Comparison of ENCODE assay signal across 24 cellular contexts in genomic region chr17:64336760-64337413, GRCh38. TPM values are rescaled to one million over a fixed set of nuclear protein-coding genes. Genes with fewer than 3 reads are reported as not detected.
A peak's percentile ranks its signal among the peaks of the same experiment; 100 is the strongest.
DNase-seq lines count a peak whose midpoint lies in the region; ATAC-seq and TF ChIP-seq lines count a peak whose summit lies in the region.
"Had no signal": no experiment of that assay in that cellular context is flagged by ENCODE, and none has a peak within 500 bp of the region (broad histone marks: within the 10 kb centered on the region; RNA-seq: fewer than 3 reads in every experiment).

No MANE protein-coding gene starts in this region.

- intact Hi-C loops in heart right ventricle (cut with DNase I), result no loop called here
- intact Hi-C loops in lower lobe of right lung (cut with DNase I), result no loop called here
- intact Hi-C loops in vagina (cut with DNase I), result no loop called here
- intact Hi-C loops in uterus (cut with DNase I; ENCODE audit: low total_unique reads), result no loop called here

- ATAC-seq in heart right ventricle (no peak), WTC11 (peak; percentile 73), lower lobe of right lung (no peak), HG02852 (IDR thresholded peaks at IDR 0.05; ENCODE audit: unreplicated experiment) (no peak)
- ATAC-seq: effector memory CD8-positive, alpha-beta T cell; stimulated activated naive CD8-positive, alpha-beta T cell treated with anti-CD3 and anti-CD28 coated beads, Interleukin-15, Interleukin-2, amounts not matched to agents 100 U/mL and 50 U/mL, for 24 hours had no signal

- H3K36me3 ChIP-seq in heart right ventricle (peaks cover 0 to 64% (median 0%) of the 10 kb centered on the region in 9 donors), right atrium auricular region (no peaks in the 10 kb centered on the region), lower lobe of right lung (peaks cover 39% of the 10 kb centered on the region), vagina (no peaks in the 10 kb centered on the region), uterus (no peaks in the 10 kb centered on the region)

- H3K27ac ChIP-seq in heart right ventricle (peak overlapping the region in 9 of 10 donors; percentile 10 to 95 (median 86)), right atrium auricular region (peak overlapping the region in 1 of 2 donors; percentile 24), lower lobe of right lung (peak overlapping the region; percentile 67), vagina (peak overlapping the region; percentile 85), uterus (peak overlapping the region in 1 of 2 donors; percentile 45)
- H3K27ac ChIP-seq: hepatocyte, KMS-11 had no signal

- H3K9me3 Mint-ChIP-seq in WTC11, result no peaks in the 10 kb centered on the region
- H3K9me3 Mint-ChIP-seq: effector memory CD8-positive, alpha-beta T cell; T-helper 1 cell treated with Interleukin-12 subunit alpha and Interleukin-12 subunit beta and Interleukin-4 antibody, amounts not matched to agents 30 μg/mL and 1 μg/mL, for 36 hours; type B pancreatic cell had no signal

- no peak overlapping the region; the same call in 1 of the 2 replicates for H3K27ac Mint-ChIP-seq in WTC11
- H3K27ac Mint-ChIP-seq: T-helper 1 cell treated with Interleukin-12 subunit alpha and Interleukin-12 subunit beta and Interleukin-4 antibody, amounts not matched to agents 30 μg/mL and 1 μg/mL, for 36 hours; type B pancreatic cell had no signal

- 75 to 81% methylated on average over 7 of the region's 7 CpGs for WGBS in heart right ventricle, 2 donors

- H3K4me3 Mint-ChIP-seq in WTC11, result no peak overlapping the region
- H3K4me3 Mint-ChIP-seq: effector memory CD8-positive, alpha-beta T cell; T-helper 1 cell treated with Interleukin-12 subunit alpha and Interleukin-12 subunit beta and Interleukin-4 antibody, amounts not matched to agents 30 μg/mL and 1 μg/mL, for 36 hours; type B pancreatic cell had no signal

- DNase-seq in heart right ventricle (no peak), right atrium auricular region (ENCODE audit: low spot score) (no peak), WTC11 (ENCODE audit: low spot score) (peak; percentile 76), lower lobe of right lung (no peak), vagina (ENCODE audit: extremely low spot score in 2 of 2) (no peak), uterus (no peak)
- DNase-seq in activated effector memory CD4-positive, alpha-beta T cell treated with anti-CD3 and anti-CD28 coated beads, Interleukin-2, amount 50 U/mL, for 16 hours, result no peak
- DNase-seq: activated CD8-positive, alpha-beta memory T cell treated with anti-CD3 and anti-CD28 coated beads for 24 hours; amniotic stem cell; central memory CD4-positive, alpha-beta T cell; COR-L47; effector memory CD8-positive, alpha-beta T cell; NCI-H1048; NCI-H2029; NCI-H510A; nucleus accumbens; retina; stimulated activated naive CD8-positive, alpha-beta T cell treated with anti-CD3 and anti-CD28 coated beads, Interleukin-15, Interleukin-2, amounts not matched to agents 100 U/mL and 50 U/mL, for 24 hours had no signal

- TF ChIP-seq POLR2A in vagina (IDR thresholded peaks at IDR 0.05), result no peak
- TF ChIP-seq POLR2A in uterus (IDR thresholded peaks at IDR 0.05), result no peak

- H3K4me3 ChIP-seq in heart right ventricle (no peak overlapping the region), right atrium auricular region (no peak overlapping the region), lower lobe of right lung (no peak overlapping the region), vagina (no peak overlapping the region), uterus (no peak overlapping the region)
- H3K4me3 ChIP-seq: hepatocyte had no signal

- no peaks in the 10 kb centered on the region for H3K9me3 ChIP-seq in heart right ventricle
- no peaks in the 10 kb centered on the region for H3K9me3 ChIP-seq in right atrium auricular region
- H3K9me3 ChIP-seq in lower lobe of right lung, result no peaks in the 10 kb centered on the region
- H3K9me3 ChIP-seq in vagina, result no peaks in the 10 kb centered on the region
- no peaks in the 10 kb centered on the region for H3K9me3 ChIP-seq in uterus

- no peaks in the 10 kb centered on the region for H3K27me3 ChIP-seq in heart right ventricle
- H3K27me3 ChIP-seq in right atrium auricular region, result no peaks in the 10 kb centered on the region
- no peaks in the 10 kb centered on the region for H3K27me3 ChIP-seq in lower lobe of right lung (ENCODE audit: low read depth)
- H3K27me3 ChIP-seq in vagina, result no peaks in the 10 kb centered on the region
- no peaks in the 10 kb centered on the region for H3K27me3 ChIP-seq in uterus
- H3K27me3 ChIP-seq: hepatocyte had no signal

- peaks cover 57% of the 10 kb centered on the region for H3K27me3 Mint-ChIP-seq in WTC11 (ENCODE audit: low read depth)
- H3K27me3 Mint-ChIP-seq: effector memory CD8-positive, alpha-beta T cell had no signal

- POLR2A ChIA-PET in WTC11 (lab: Charles Lee), result no interaction called here

- CTCF ChIA-PET in WTC11 (lab: Charles Lee), result interaction anchor here (2.3 kb wide), 1 partner anchor 46 kb away, joined by 5 read pairs; no protein-coding TSS in a partner anchor

- no peaks in the 10 kb centered on the region for H3K36me3 Mint-ChIP-seq in WTC11
- H3K36me3 Mint-ChIP-seq: type B pancreatic cell had no signal

- peaks cover 7 to 98% (median 64%) of the 10 kb centered on the region in 9 donors for H3K4me1 ChIP-seq in heart right ventricle
- H3K4me1 ChIP-seq in right atrium auricular region, result peaks cover 0 to 32% of the 10 kb centered on the region in 2 donors
- peaks cover 96% of the 10 kb centered on the region for H3K4me1 ChIP-seq in lower lobe of right lung
- H3K4me1 ChIP-seq in vagina, result peaks cover 64% of the 10 kb centered on the region
- H3K4me1 ChIP-seq in uterus, result peaks cover 0 to 14% of the 10 kb centered on the region in 2 donors

- TF ChIP-seq CTCF in heart right ventricle (IDR thresholded peaks at IDR 0.05) (no peak), right atrium auricular region (IDR thresholded peaks at IDR 0.05) (no peak), WTC11 (IDR thresholded peaks at IDR 0.05) (no peak), lower lobe of right lung (IDR thresholded peaks at IDR 0.05) (no peak), vagina (IDR thresholded peaks at IDR 0.05) (no peak), uterus (IDR thresholded peaks at IDR 0.05) (no peak)

- H3K4me1 Mint-ChIP-seq in WTC11, result peaks cover 9% of the 10 kb centered on the region

TF ChIP-seq in WTC11, 78 proteins besides CTCF, POLR2A, EP300 and RAD21:
- TF ChIP-seq ZNF423 (CRISPR knock-in tag; IDR thresholded peaks at IDR 0.05), result 0 out of 2 replicates have a peak, but pooled peaks have one; percentile 4
- TF ChIP-seq ZNF512 (CRISPR knock-in tag; IDR thresholded peaks at IDR 0.05; ENCODE audit: borderline replicate concordance), result no peak
- no peak for TF ChIP-seq KAT7 (CRISPR knock-in tag; IDR thresholded peaks at IDR 0.05; ENCODE audit: borderline replicate concordance)

RNA-seq across cellular contexts. Expression of gene PECAM1, which starts 53.8 kb away (rescaled TPM):
- total RNA-seq in heart right ventricle (100 to 1,000 TPM in 5 of 10 donors, 10 to 100 TPM in 5; 70.3 to 187 (median 105) TPM), right atrium auricular region (100 to 1,000 TPM in 1 of 2 donors, 10 to 100 TPM in 1; 77.5 to 153 TPM), WTC11 (2021) (0.18 to 0.44 TPM (median 0.33 TPM) in 3 replicates), lower lobe of right lung (679 TPM), vagina (94.0 TPM), uterus (100 to 1,000 TPM in 3 of 4 donors, 10 to 100 TPM in 1; 77.6 to 551 (median 190) TPM)
- polyA plus RNA-seq in heart right ventricle, result 10 to 100 TPM; 31.7 to 66.5 TPM
- polyA plus RNA-seq: AG04450 had no signal

Comparison
In these comparisons a context has a peak if more than half of its experiments do, and no peak if none do; other contexts are left out.
1. RNA of gene PECAM1, which starts 53.8 kb away (total RNA-seq): 679 TPM in lower lobe of right lung (single experiment), 77.6 to 551 TPM in uterus, 77.5 to 153 TPM in right atrium auricular region, 70.3 to 187 TPM in heart right ventricle and 94.0 TPM in vagina (single experiment); 0.18 to 0.44 TPM in WTC11; every median in the first group is over 10 times any median in the second.